Comparison of ENCODE assay signal across 13 cellular contexts in the genomic region with DNA sequence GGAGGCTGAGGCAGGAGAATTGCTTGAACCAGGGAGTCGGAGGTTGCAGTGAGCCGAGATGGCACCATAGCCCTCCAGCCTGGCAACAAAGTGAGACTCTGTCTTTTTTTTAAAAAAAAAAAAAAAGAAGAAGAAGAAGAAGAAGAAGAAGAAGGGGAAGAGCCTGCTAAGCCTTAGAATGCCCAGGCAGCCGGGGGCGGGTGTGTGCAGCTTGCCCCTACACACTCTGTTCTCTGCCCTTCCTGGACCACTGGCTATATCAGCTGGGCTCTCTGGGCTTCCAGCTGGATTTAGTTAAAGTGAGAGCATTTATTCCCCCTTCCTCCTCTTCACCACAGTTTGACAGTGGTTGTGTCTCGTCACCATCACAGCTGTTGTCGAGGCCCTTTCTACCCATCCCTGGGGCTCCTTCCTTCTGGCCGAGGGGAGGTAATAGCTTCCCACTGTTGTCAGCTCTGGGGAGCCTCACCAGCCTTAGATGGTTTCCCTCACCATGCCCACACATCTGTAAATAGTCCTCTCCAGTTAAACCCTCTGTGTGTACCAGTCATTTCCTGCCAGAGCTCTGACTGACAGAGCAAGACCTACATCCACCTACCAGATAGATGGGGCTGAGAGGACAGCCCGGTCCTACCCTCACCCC.
DNase-seq lines count a peak whose midpoint lies in the region; ATAC-seq and TF ChIP-seq lines count a peak whose summit lies in the region.
"Had no signal": no experiment of that assay in that cellular context is flagged by ENCODE, and none has a peak within 500 bp of the region (broad histone marks: within the 10 kb centered on the region; RNA-seq: fewer than 3 reads in every experiment).

No MANE protein-coding gene starts in this region.

- intact Hi-C loops in activated naive CD4-positive, alpha-beta T cell treated with anti-CD3 and anti-CD28 coated beads for 36 hours (cut with micrococcal nuclease): no loop called here
- intact Hi-C loops in body of pancreas (cut with DNase I): no loop called here

- no peak overlapping the region for H3K4me3 ChIP-seq in thymus (ENCODE audit: low read length)
- no peak overlapping the region for H3K4me3 ChIP-seq in body of pancreas
- H3K4me3 ChIP-seq: colonic mucosa, skin epidermis, vagina had no signal

- H3K4me1 ChIP-seq in thymus (ENCODE audit: control insufficient read depth, insufficient read depth, low read length) (peaks cover 15% of the 10 kb centered on the region), body of pancreas (no peaks in the 10 kb centered on the region)

- H3K9me3 Mint-ChIP-seq in activated naive CD4-positive, alpha-beta T cell treated with anti-CD3 and anti-CD28 coated beads for 36 hours: no peaks in the 10 kb centered on the region
- H3K9me3 Mint-ChIP-seq in activated naive CD8-positive, alpha-beta T cell treated with anti-CD3 and anti-CD28 coated beads, Interleukin-2, amount 50 U/mL, for 24 hours: no peaks in the 10 kb centered on the region

- H3K27ac Mint-ChIP-seq in activated naive CD4-positive, alpha-beta T cell treated with anti-CD3 and anti-CD28 coated beads for 36 hours: peak overlapping the region; percentile 50
- no peak overlapping the region for H3K27ac Mint-ChIP-seq in activated naive CD8-positive, alpha-beta T cell treated with anti-CD3 and anti-CD28 coated beads, Interleukin-2, amount 50 U/mL, for 24 hours

- H3K9me3 ChIP-seq in thymus (ENCODE audit: control insufficient read depth) (no peaks in the 10 kb centered on the region), body of pancreas (no peaks in the 10 kb centered on the region)
- H3K9me3 ChIP-seq: colonic mucosa, vagina had no signal

- H3K4me3 Mint-ChIP-seq in activated naive CD4-positive, alpha-beta T cell treated with anti-CD3 and anti-CD28 coated beads for 36 hours: no peak overlapping the region
- H3K4me3 Mint-ChIP-seq in activated naive CD8-positive, alpha-beta T cell treated with anti-CD3 and anti-CD28 coated beads, Interleukin-2, amount 50 U/mL, for 24 hours: no peak overlapping the region

- peak; percentile 46 for DNase-seq in activated naive CD4-positive, alpha-beta T cell treated with anti-CD3 and anti-CD28 coated beads for 36 hours
- DNase-seq in activated naive CD4-positive, alpha-beta T cell (lab: John Stamatoyannopoulos, UW): no peak
- DNase-seq in NOMO-1 treated with DMSO at 0.1 percent for 48 hours (lab: John Stamatoyannopoulos, UW; ENCODE audit: unreplicated experiment): peak; percentile 23
- no peak for DNase-seq in activated naive CD8-positive, alpha-beta T cell treated with anti-CD3 and anti-CD28 coated beads, Interleukin-2, amount 50 U/mL, for 24 hours
- no peak for DNase-seq in body of pancreas
- no peak for DNase-seq in effector CD4-positive, alpha-beta T cell
- DNase-seq: colonic mucosa, naive B cell, NCI-H187 had no signal

- peak; percentile 84 for ATAC-seq in activated naive CD8-positive, alpha-beta T cell treated with anti-CD3 and anti-CD28 coated beads, Interleukin-2, amount 50 U/mL, for 24 hours
- ATAC-seq in HG02759 (IDR thresholded peaks at IDR 0.05; ENCODE audit: unreplicated experiment): no peak
- no peak for ATAC-seq in body of pancreas

- no peak for TF ChIP-seq POLR2A in body of pancreas (IDR thresholded peaks at IDR 0.05)

- CTCF ChIA-PET in activated naive CD4-positive, alpha-beta T cell treated with anti-CD3 and anti-CD28 coated beads for 36 hours (lab: Charles Lee): interaction anchor here (0.7 to 2.1 kb wide), 3 partner anchors 17 to 173 kb away, joined by 3 to 5 read pairs (median 5); no protein-coding TSS in a partner anchor

- H3K4me1 Mint-ChIP-seq in activated naive CD4-positive, alpha-beta T cell treated with anti-CD3 and anti-CD28 coated beads for 36 hours (ENCODE audit: low read depth): peaks cover 46% of the 10 kb centered on the region
- H3K4me1 Mint-ChIP-seq in activated naive CD8-positive, alpha-beta T cell treated with anti-CD3 and anti-CD28 coated beads, Interleukin-2, amount 50 U/mL, for 24 hours: peaks cover 56% of the 10 kb centered on the region

- H3K27ac ChIP-seq in thymus (ENCODE audit: low read depth) (peak overlapping the region; percentile 58), body of pancreas (no peak overlapping the region)
- H3K27ac ChIP-seq: colonic mucosa, vagina had no signal

- H3K36me3 Mint-ChIP-seq in activated naive CD4-positive, alpha-beta T cell treated with anti-CD3 and anti-CD28 coated beads for 36 hours (ENCODE audit: low read depth): peaks cover 3% of the 10 kb centered on the region
- H3K36me3 Mint-ChIP-seq in activated naive CD8-positive, alpha-beta T cell treated with anti-CD3 and anti-CD28 coated beads, Interleukin-2, amount 50 U/mL, for 24 hours (ENCODE audit: low read depth): no peaks in the 10 kb centered on the region
- H3K36me3 Mint-ChIP-seq: naive B cell had no signal

- H3K27me3 Mint-ChIP-seq in activated naive CD4-positive, alpha-beta T cell treated with anti-CD3 and anti-CD28 coated beads for 36 hours (ENCODE audit: low read depth): no peaks in the 10 kb centered on the region
- no peaks in the 10 kb centered on the region for H3K27me3 Mint-ChIP-seq in activated naive CD8-positive, alpha-beta T cell treated with anti-CD3 and anti-CD28 coated beads, Interleukin-2, amount 50 U/mL, for 24 hours

- H3K36me3 ChIP-seq in thymus (ENCODE audit: control insufficient read depth, insufficient read depth) (no peaks in the 10 kb centered on the region), body of pancreas (replicated peaks in 1 of 2; ENCODE audit: insufficient read depth in 1 of 2, low read depth in 2 of 2) (no peaks in the 10 kb centered on the region)
- H3K36me3 ChIP-seq: colonic mucosa, vagina had no signal

- 47% methylated on average over 8 of the region's 8 CpGs for WGBS in thymus
- 83 to 85% methylated on average over 8 of the region's 8 CpGs for whole genome bisulfite sequencing in body of pancreas, 2 donors

- H3K27me3 ChIP-seq in thymus (ENCODE audit: control insufficient read depth, insufficient read depth): no peaks in the 10 kb centered on the region
- H3K27me3 ChIP-seq in body of pancreas: no peaks in the 10 kb centered on the region
- H3K27me3 ChIP-seq: colonic mucosa, vagina had no signal

- no peak for TF ChIP-seq CTCF in body of pancreas (IDR thresholded peaks at IDR 0.05)

Comparison
In these comparisons a context has a peak if more than half of its experiments do, and no peak if none do; other contexts are left out.
1. DNase-seq: peak in activated naive CD4-positive, alpha-beta T cell treated with anti-CD3 and anti-CD28 coated beads for 36 hours (single experiment) and NOMO-1 treated with DMSO at 0.1 percent for 48 hours (single experiment); none in activated naive CD4-positive, alpha-beta T cell (0 of 4), activated naive CD8-positive, alpha-beta T cell treated with anti-CD3 and anti-CD28 coated beads, Interleukin-2, amount 50 U/mL, for 24 hours (single experiment), body of pancreas (0 of 4) and effector CD4-positive, alpha-beta T cell (single experiment).